26 cellular contexts compared by ENCODE assay signal in the genomic region with DNA sequence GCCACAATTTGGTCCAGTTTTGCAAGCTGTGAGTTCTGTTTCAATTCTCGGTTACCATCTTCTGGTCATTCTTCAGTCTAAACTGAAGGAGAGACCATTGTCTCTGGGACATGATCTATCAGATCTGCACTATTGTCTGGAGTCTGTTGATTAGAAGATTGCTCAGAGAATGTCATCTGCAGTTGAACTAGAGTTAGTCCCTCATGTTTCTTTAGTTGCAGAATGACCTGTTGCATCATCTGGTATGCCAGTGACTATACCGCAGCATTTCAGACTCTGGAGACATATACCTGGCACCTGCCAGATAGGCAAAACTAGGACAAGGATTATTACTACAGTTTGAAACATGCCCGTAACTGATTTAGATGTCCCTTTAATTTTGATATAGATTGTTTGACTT.
"Had no signal": no experiment of that assay in that cellular context is flagged by ENCODE, and none has a peak within 500 bp of the region (broad histone marks: within the 10 kb centered on the region; RNA-seq: fewer than 3 reads in every experiment).

No MANE protein-coding gene starts in this region.

- H3K9me3 ChIP-seq: esophagus muscularis mucosa, gastrocnemius medialis, heart left ventricle had no signal

- DNase-seq: activated CD4-positive, alpha-beta T cell treated with anti-CD3 and anti-CD28 coated beads for 48 hours; activated CD4-positive, alpha-beta T cell treated with anti-CD3 and anti-CD28 coated beads, Interleukin-2, amount 50 U/mL, for 1 hour; activated CD4-positive, alpha-beta T cell treated with anti-CD3 and anti-CD28 coated beads, Interleukin-2, amount 50 U/mL, for 48 hours; activated CD8-positive, alpha-beta memory T cell treated with anti-CD3 and anti-CD28 coated beads for 24 hours; activated CD8-positive, alpha-beta T cell treated with anti-CD3 and anti-CD28 coated beads for 36 hours; activated effector memory CD4-positive, alpha-beta T cell treated with Interleukin-2 at 50 U/mL for 16 hours; activated gamma-delta T cell treated with Interleukin-2 at 50 U/mL for 16 hours; activated naive CD4-positive, alpha-beta T cell treated with anti-CD3 and anti-CD28 coated beads, Interleukin-2, amount 50 U/mL, for 16 hours; activated naive CD4-positive, alpha-beta T cell treated with Interleukin-2 at 50 U/mL for 16 hours; activated T-cell treated with anti-CD3 and anti-CD28 coated beads, Interleukin-2, amount 50 U/mL, for 4 hours; amniotic stem cell; anterior cingulate cortex; brain microvascular endothelial cell; dorsolateral prefrontal cortex; effector memory CD4-positive, alpha-beta T cell; endodermal cell; foreskin keratinocyte; gastrocnemius medialis; glutamatergic neuron; heart left ventricle; T-helper 2 cell had no signal

- H3K4me3 ChIP-seq: coronary artery, dorsolateral prefrontal cortex, esophagus muscularis mucosa, gastrocnemius medialis, heart left ventricle had no signal

- ATAC-seq: activated CD8-positive, alpha-beta T cell treated with anti-CD3 and anti-CD28 coated beads for 36 hours; activated T-cell treated with anti-CD3 and anti-CD28 coated beads, Interleukin-2, amount 50 U/mL, for 4 hours; activated T-helper 17 cell treated with anti-CD3 and anti-CD28 coated beads, Interleukin-2, amount 50 U/mL, for 72 hours; foreskin keratinocyte; gastrocnemius medialis; heart left ventricle had no signal

- H3K4me1 ChIP-seq: esophagus muscularis mucosa, foreskin keratinocyte, gastrocnemius medialis had no signal

- FAIRE-seq: astrocyte, bronchial epithelial cell had no signal

- H3K27me3 ChIP-seq: brain microvascular endothelial cell, dorsolateral prefrontal cortex, esophagus muscularis mucosa, foreskin keratinocyte, gastrocnemius medialis, heart left ventricle had no signal

- H3K27ac ChIP-seq: brain microvascular endothelial cell, coronary artery, dorsolateral prefrontal cortex, esophagus muscularis mucosa, foreskin keratinocyte, gastrocnemius medialis, heart left ventricle had no signal

- H3K36me3 ChIP-seq: brain microvascular endothelial cell, esophagus muscularis mucosa, gastrocnemius medialis, heart left ventricle had no signal
